ENCODE assay signal across 1 cellular context in the genomic region with DNA sequence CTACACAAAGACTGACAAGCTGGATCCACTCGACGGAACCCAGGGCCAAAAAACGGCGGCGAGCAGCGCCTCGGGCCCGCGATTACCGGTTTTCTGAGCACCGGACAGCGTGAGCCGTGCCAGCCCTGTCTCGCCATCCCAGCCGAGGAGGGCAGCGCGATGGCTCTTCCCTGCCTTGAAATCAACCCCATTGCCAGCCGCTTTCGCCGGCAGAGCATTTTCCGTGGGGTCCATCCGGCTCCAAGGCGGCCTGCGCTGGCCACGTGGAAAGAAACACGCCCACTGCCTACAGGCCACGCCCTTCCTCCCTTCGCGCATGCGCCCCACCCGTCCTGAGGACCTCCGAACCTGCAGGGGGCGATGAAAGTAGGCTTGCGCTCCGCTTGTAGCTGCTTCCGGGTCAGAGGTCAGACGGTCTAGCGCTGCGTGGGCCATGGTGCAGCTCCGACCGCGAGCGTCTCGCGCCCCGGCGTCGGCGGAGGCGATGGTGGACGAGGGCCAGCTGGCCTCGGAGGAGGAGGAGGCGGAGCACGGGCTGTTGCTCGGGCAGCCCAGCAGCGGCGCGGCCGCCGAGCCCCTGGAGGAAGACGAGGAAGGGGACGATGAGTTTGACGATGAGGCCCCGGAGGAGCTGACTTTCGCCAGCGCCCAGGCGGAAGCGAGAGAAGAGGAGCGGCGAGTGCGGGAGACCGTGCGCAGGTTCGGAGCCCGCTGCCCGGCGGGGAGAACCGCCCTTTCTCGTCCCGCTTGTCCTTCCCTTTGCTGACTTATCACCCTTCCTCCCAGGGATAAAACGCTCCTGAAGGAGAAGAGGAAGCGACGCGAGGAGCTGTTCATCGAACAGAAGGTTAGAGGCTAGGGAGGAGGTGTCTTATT.
TF ChIP-seq lines count a peak whose summit lies in the region.

NOL7 (plus strand) TSS at position 410 of the 876 bp plus-strand sequence; CDS start at position 434, 24 bp downstream.

TF ChIP-seq in GM12878, 131 proteins besides CTCF, POLR2A, EP300 and RAD21 (continued from another document):
- TF ChIP-seq RCOR1 (conservative IDR thresholded peaks at IDR 0.05; ENCODE audit: low read depth, low read length) (peak; percentile 67; the same call in 1 of the 2 replicates), PML (IDR thresholded peaks at IDR 0.05; ENCODE audit: low read length) (peak; percentile 92), ELK1 (IDR thresholded peaks at IDR 0.05; ENCODE audit: low read depth, low read length) (peak; percentile 77), PAX5 (IDR thresholded peaks at IDR 0.05; ENCODE audit: borderline replicate concordance, low read depth, low read length) (no peak), NFIC (IDR thresholded peaks at IDR 0.05; ENCODE audit: low read depth, low read length) (no peak), TCF3 (IDR thresholded peaks at IDR 0.05; ENCODE audit: borderline replicate concordance, insufficient read depth, low read depth, low read length) (peak; percentile 70), ZNF274 (IDR thresholded peaks at IDR 0.05; ENCODE audit: insufficient read depth, insufficient read length) (no peak), ESRRA (IDR thresholded peaks at IDR 0.05; ENCODE audit: low read length) (no peak), CBX3 (IDR thresholded peaks at IDR 0.05; ENCODE audit: borderline replicate concordance, low read depth) (no peak)
- TF ChIP-seq, protein P1, sequence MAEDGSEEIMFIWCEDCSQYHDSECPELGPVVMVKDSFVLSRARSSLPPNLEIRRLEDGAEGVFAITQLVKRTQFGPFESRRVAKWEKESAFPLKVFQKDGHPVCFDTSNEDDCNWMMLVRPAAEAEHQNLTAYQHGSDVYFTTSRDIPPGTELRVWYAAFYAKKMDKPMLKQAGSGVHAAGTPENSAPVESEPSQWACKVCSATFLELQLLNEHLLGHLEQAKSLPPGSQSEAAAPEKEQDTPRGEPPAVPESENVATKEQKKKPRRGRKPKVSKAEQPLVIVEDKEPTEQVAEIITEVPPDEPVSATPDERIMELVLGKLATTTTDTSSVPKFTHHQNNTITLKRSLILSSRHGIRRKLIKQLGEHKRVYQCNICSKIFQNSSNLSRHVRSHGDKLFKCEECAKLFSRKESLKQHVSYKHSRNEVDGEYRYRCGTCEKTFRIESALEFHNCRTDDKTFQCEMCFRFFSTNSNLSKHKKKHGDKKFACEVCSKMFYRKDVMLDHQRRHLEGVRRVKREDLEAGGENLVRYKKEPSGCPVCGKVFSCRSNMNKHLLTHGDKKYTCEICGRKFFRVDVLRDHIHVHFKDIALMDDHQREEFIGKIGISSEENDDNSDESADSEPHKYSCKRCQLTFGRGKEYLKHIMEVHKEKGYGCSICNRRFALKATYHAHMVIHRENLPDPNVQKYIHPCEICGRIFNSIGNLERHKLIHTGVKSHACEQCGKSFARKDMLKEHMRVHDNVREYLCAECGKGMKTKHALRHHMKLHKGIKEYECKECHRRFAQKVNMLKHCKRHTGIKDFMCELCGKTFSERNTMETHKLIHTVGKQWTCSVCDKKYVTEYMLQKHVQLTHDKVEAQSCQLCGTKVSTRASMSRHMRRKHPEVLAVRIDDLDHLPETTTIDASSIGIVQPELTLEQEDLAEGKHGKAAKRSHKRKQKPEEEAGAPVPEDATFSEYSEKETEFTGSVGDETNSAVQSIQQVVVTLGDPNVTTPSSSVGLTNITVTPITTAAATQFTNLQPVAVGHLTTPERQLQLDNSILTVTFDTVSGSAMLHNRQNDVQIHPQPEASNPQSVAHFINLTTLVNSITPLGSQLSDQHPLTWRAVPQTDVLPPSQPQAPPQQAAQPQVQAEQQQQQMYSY (CRISPR knock-in tag; IDR thresholded peaks at IDR 0.05): no peak
- TF ChIP-seq, protein P2, sequence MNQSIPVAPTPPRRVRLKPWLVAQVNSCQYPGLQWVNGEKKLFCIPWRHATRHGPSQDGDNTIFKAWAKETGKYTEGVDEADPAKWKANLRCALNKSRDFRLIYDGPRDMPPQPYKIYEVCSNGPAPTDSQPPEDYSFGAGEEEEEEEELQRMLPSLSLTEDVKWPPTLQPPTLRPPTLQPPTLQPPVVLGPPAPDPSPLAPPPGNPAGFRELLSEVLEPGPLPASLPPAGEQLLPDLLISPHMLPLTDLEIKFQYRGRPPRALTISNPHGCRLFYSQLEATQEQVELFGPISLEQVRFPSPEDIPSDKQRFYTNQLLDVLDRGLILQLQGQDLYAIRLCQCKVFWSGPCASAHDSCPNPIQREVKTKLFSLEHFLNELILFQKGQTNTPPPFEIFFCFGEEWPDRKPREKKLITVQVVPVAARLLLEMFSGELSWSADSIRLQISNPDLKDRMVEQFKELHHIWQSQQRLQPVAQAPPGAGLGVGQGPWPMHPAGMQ (IDR thresholded peaks at IDR 0.05; ENCODE audit: borderline replicate concordance): no peak
- TF ChIP-seq, protein P3, sequence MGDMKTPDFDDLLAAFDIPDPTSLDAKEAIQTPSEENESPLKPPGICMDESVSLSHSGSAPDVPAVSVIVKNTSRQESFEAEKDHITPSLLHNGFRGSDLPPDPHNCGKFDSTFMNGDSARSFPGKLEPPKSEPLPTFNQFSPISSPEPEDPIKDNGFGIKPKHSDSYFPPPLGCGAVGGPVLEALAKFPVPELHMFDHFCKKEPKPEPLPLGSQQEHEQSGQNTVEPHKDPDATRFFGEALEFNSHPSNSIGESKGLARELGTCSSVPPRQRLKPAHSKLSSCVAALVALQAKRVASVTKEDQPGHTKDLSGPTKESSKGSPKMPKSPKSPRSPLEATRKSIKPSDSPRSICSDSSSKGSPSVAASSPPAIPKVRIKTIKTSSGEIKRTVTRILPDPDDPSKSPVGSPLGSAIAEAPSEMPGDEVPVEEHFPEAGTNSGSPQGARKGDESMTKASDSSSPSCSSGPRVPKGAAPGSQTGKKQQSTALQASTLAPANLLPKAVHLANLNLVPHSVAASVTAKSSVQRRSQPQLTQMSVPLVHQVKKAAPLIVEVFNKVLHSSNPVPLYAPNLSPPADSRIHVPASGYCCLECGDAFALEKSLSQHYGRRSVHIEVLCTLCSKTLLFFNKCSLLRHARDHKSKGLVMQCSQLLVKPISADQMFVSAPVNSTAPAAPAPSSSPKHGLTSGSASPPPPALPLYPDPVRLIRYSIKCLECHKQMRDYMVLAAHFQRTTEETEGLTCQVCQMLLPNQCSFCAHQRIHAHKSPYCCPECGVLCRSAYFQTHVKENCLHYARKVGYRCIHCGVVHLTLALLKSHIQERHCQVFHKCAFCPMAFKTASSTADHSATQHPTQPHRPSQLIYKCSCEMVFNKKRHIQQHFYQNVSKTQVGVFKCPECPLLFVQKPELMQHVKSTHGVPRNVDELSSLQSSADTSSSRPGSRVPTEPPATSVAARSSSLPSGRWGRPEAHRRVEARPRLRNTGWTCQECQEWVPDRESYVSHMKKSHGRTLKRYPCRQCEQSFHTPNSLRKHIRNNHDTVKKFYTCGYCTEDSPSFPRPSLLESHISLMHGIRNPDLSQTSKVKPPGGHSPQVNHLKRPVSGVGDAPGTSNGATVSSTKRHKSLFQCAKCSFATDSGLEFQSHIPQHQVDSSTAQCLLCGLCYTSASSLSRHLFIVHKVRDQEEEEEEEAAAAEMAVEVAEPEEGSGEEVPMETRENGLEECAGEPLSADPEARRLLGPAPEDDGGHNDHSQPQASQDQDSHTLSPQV (IDR thresholded peaks at IDR 0.05): peak; percentile 84; the same call in 1 of the 2 replicates
